ENCODE assay signal across 25 cellular contexts in the genomic region with DNA sequence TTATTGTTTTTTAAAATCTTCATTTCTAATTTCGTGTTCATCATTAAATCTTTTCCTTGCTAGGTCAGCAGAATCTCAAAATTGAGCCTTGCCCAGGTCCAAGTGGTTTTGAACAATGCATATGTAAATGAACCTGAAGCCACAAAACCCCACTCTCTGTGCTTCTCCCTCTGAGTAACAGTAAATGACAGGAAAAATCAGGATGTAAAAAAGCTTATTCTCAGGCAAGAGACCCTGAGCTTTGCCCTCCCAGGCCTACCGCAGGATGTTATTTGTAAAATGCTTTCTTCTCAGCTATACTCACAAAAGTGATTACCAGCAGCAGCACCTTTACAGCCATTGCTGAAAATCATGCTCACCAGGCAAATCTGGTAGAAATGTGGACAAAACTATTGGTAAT.
"Had no signal": no experiment of that assay in that cellular context is flagged by ENCODE, and none has a peak within 500 bp of the region (broad histone marks: within the 10 kb centered on the region; RNA-seq: fewer than 3 reads in every experiment).

No MANE protein-coding gene starts in this region.

- H3K27ac Mint-ChIP-seq: activated naive CD8-positive, alpha-beta T cell; activated T-helper 17 cell treated with anti-CD3 and anti-CD28 coated beads, Interleukin-2, amount 50 U/mL, for 72 hours; immature natural killer cell; mesothelial cell of epicardium; naive thymus-derived CD8-positive, alpha-beta T cell; stimulated activated naive CD8-positive, alpha-beta T cell treated with anti-CD3 and anti-CD28 coated beads, Interleukin-15, Interleukin-2, amounts not matched to agents 100 ng/mL and 50 ng/mL, for 24 hours had no signal

- H3K27me3 ChIP-seq: adrenal gland, ascending aorta, gastroesophageal sphincter, ovary, right atrium auricular region, tibial nerve had no signal

- H3K36me3 Mint-ChIP-seq: activated naive CD8-positive, alpha-beta T cell; immature natural killer cell; mesothelial cell of epicardium; naive thymus-derived CD8-positive, alpha-beta T cell had no signal

- H3K36me3 ChIP-seq: adrenal gland, ascending aorta, gastroesophageal sphincter, left lung, neutrophil, ovary, prostate gland, right atrium auricular region, tibial nerve had no signal

- H3K4me1 Mint-ChIP-seq: activated T-helper 17 cell treated with anti-CD3 and anti-CD28 coated beads, Interleukin-2, amount 50 U/mL, for 72 hours; immature natural killer cell; naive thymus-derived CD8-positive, alpha-beta T cell had no signal

- H3K4me1 ChIP-seq: adrenal gland, ascending aorta, gastroesophageal sphincter, left lung, prostate gland, right atrium auricular region, tibial nerve had no signal

- H3K9me3 ChIP-seq: adrenal gland, ascending aorta, gastroesophageal sphincter, left lung, neutrophil, ovary, prostate gland, right atrium auricular region, tibial nerve had no signal

- H3K9me3 Mint-ChIP-seq: activated T-helper 17 cell treated with anti-CD3 and anti-CD28 coated beads, Interleukin-2, amount 50 U/mL, for 72 hours; immature natural killer cell; mesothelial cell of epicardium; stimulated activated naive CD8-positive, alpha-beta T cell treated with anti-CD3 and anti-CD28 coated beads, Interleukin-15, Interleukin-2, amounts not matched to agents 100 ng/mL and 50 ng/mL, for 24 hours had no signal

- H3K4me3 Mint-ChIP-seq: activated naive CD8-positive, alpha-beta T cell; activated T-helper 17 cell treated with anti-CD3 and anti-CD28 coated beads, Interleukin-2, amount 50 U/mL, for 72 hours; immature natural killer cell; mesothelial cell of epicardium; naive thymus-derived CD8-positive, alpha-beta T cell; stimulated activated naive CD8-positive, alpha-beta T cell treated with anti-CD3 and anti-CD28 coated beads, Interleukin-15, Interleukin-2, amounts not matched to agents 100 ng/mL and 50 ng/mL, for 24 hours had no signal

- H3K27ac ChIP-seq: adrenal gland, ascending aorta, coronary artery, epithelial cell of prostate, gastroesophageal sphincter, left lung, neutrophil, ovary, prostate gland, right atrium auricular region, tibial nerve had no signal

- DNase-seq: activated naive CD4-positive, alpha-beta T cell; activated T-cell treated with anti-CD3 and anti-CD28 coated beads, Interleukin-2, amount 50 U/mL, for 1 hour; adrenal gland; cerebellar nuclear complex; head of caudate nucleus; hypothalamus; immature natural killer cell; left lung; naive thymus-derived CD8-positive, alpha-beta T cell; ovary; stimulated activated CD4-positive, alpha-beta T cell treated with anti-CD3 and anti-CD28 coated beads, Interleukin-4, amount 100 ng/mL, for 4 hours; substantia nigra; T-helper 9 cell had no signal

- H3K4me3 ChIP-seq: adrenal gland, ascending aorta, coronary artery, gastroesophageal sphincter, left lung, ovary, prostate gland, right atrium auricular region, tibial nerve had no signal

- ATAC-seq: activated T-helper 17 cell treated with anti-CD3 and anti-CD28 coated beads, Interleukin-2, amount 50 U/mL, for 72 hours; gastroesophageal sphincter; left lung; naive thymus-derived CD8-positive, alpha-beta T cell had no signal
